ENCODE assay signal across 26 cellular contexts in genomic region chr7:96827701-96828100, GRCh38.
"Had no signal": no experiment of that assay in that cellular context is flagged by ENCODE, and none has a peak within 500 bp of the region (broad histone marks: within the 10 kb centered on the region; RNA-seq: fewer than 3 reads in every experiment).

No MANE protein-coding gene starts in this region.

- H3K4me3 Mint-ChIP-seq: activated CD8-positive, alpha-beta T cell treated with anti-CD3 and anti-CD28 coated beads for 36 hours; activated naive CD8-positive, alpha-beta T cell; activated T-cell treated with anti-CD3 and anti-CD28 coated beads, Interleukin-2, amount 50 U/mL, for 4 hours; activated T-helper 17 cell treated with anti-CD3 and anti-CD28 coated beads, Interleukin-2, amount 50 U/mL, for 72 hours; natural killer cell; stimulated activated memory B cell treated with anti-CD40 and anti-IgM and Interleukin-4, amounts not matched to agents 10 μg/mL and 1 μg/mL and 100 μg/mL, for 72 hours; stimulated activated naive CD8-positive, alpha-beta T cell treated with anti-CD3 and anti-CD28 coated beads, Interleukin-15, amount 100 ng/mL, for 72 hours; T-helper 17 cell had no signal

- ATAC-seq: activated CD8-positive, alpha-beta T cell treated with anti-CD3 and anti-CD28 coated beads for 36 hours; activated T-cell treated with anti-CD3 and anti-CD28 coated beads, Interleukin-2, amount 50 U/mL, for 4 hours; activated T-helper 17 cell treated with anti-CD3 and anti-CD28 coated beads, Interleukin-2, amount 50 U/mL, for 72 hours; gastroesophageal sphincter; left lung; lower lobe of right lung; natural killer cell; stimulated activated memory B cell treated with anti-CD40 and anti-IgM and Interleukin-4, amounts not matched to agents 10 μg/mL and 1 μg/mL and 100 μg/mL, for 72 hours; stimulated activated naive CD8-positive, alpha-beta T cell treated with anti-CD3 and anti-CD28 coated beads, Interleukin-15, amount 100 ng/mL, for 72 hours; T-helper 17 cell had no signal

- H3K36me3 ChIP-seq: gastroesophageal sphincter, left lung, lower lobe of right lung, right atrium auricular region, upper lobe of left lung had no signal

- H3K79me2 ChIP-seq: hepatocyte had no signal

- H3K27ac ChIP-seq: gastroesophageal sphincter, hepatocyte, left lung, lower lobe of right lung, right atrium auricular region, upper lobe of left lung had no signal

- DNase-seq: activated CD4-positive, alpha-beta T cell treated with anti-CD3 and anti-CD28 coated beads, Interleukin-2, amount 50 U/mL, for 1 hour; activated CD8-positive, alpha-beta T cell treated with anti-CD3 and anti-CD28 coated beads for 36 hours; activated T-cell treated with anti-CD3 and anti-CD28 coated beads, Interleukin-2, amount 50 U/mL, for 4 hours; anterior cingulate cortex; dermis blood vessel endothelial cell; effector CD4-positive, alpha-beta T cell; erythroblast; left lung; lower lobe of right lung; mesenchymal stem cell; natural killer cell; stimulated activated CD4-positive, alpha-beta T cell treated with anti-CD3 and anti-CD28 coated beads, Interleukin-1b, Interleukin-23, amount 100 ng/mL, for 48 hours; stimulated activated CD4-positive, alpha-beta T cell treated with anti-CD3 and anti-CD28 coated beads, Interleukin-4, amount 100 ng/mL, for 4 hours; stimulated activated CD8-positive, alpha-beta memory T cell treated with anti-CD3 and anti-CD28 coated beads, Interleukin-4, amount 100 ng/mL, for 48 hours; stimulated activated naive CD8-positive, alpha-beta T cell treated with anti-CD3 and anti-CD28 coated beads, Interleukin-15, amount 100 ng/mL, for 72 hours; substantia nigra; T-helper 17 cell; T1000; upper lobe of left lung had no signal

- H3K27me3 ChIP-seq: gastroesophageal sphincter, hepatocyte, left lung, right atrium auricular region, upper lobe of left lung had no signal

- H3K27me3 Mint-ChIP-seq: stimulated activated memory B cell treated with anti-CD40 and anti-IgM and Interleukin-4, amounts not matched to agents 10 μg/mL and 1 μg/mL and 100 μg/mL, for 72 hours had no signal

- H3K36me3 Mint-ChIP-seq: activated naive CD8-positive, alpha-beta T cell; natural killer cell; stimulated activated memory B cell treated with anti-CD40 and anti-IgM and Interleukin-4, amounts not matched to agents 10 μg/mL and 1 μg/mL and 100 μg/mL, for 72 hours had no signal

- H3K27ac Mint-ChIP-seq: activated CD8-positive, alpha-beta T cell treated with anti-CD3 and anti-CD28 coated beads for 36 hours; activated naive CD8-positive, alpha-beta T cell; activated T-helper 17 cell treated with anti-CD3 and anti-CD28 coated beads, Interleukin-2, amount 50 U/mL, for 72 hours; natural killer cell; stimulated activated memory B cell treated with anti-CD40 and anti-IgM and Interleukin-4, amounts not matched to agents 10 μg/mL and 1 μg/mL and 100 μg/mL, for 72 hours; stimulated activated naive CD8-positive, alpha-beta T cell treated with anti-CD3 and anti-CD28 coated beads, Interleukin-15, amount 100 ng/mL, for 72 hours; T-helper 17 cell had no signal

- H3K9me3 ChIP-seq: gastroesophageal sphincter, left lung, lower lobe of right lung, right atrium auricular region, upper lobe of left lung had no signal

- H3K4me3 ChIP-seq: gastroesophageal sphincter, hepatocyte, left lung, lower lobe of right lung, right atrium auricular region, smooth muscle cell, upper lobe of left lung had no signal

- H3K9me3 Mint-ChIP-seq: activated T-cell treated with anti-CD3 and anti-CD28 coated beads, Interleukin-2, amount 50 U/mL, for 4 hours; natural killer cell; stimulated activated naive CD8-positive, alpha-beta T cell treated with anti-CD3 and anti-CD28 coated beads, Interleukin-15, amount 100 ng/mL, for 72 hours had no signal

- H3K4me2 ChIP-seq: hepatocyte, smooth muscle cell had no signal

- H3K4me1 Mint-ChIP-seq: activated T-helper 17 cell treated with anti-CD3 and anti-CD28 coated beads, Interleukin-2, amount 50 U/mL, for 72 hours; stimulated activated memory B cell treated with anti-CD40 and anti-IgM and Interleukin-4, amounts not matched to agents 10 μg/mL and 1 μg/mL and 100 μg/mL, for 72 hours; stimulated activated naive CD8-positive, alpha-beta T cell treated with anti-CD3 and anti-CD28 coated beads, Interleukin-15, amount 100 ng/mL, for 72 hours had no signal

- H3K4me1 ChIP-seq: gastroesophageal sphincter, left lung, lower lobe of right lung, right atrium auricular region, upper lobe of left lung had no signal
